9 cellular contexts compared by ENCODE assay signal in genomic region chr17:42660692-42661345, GRCh38. TPM values are rescaled to one million over a fixed set of nuclear protein-coding genes. Genes with fewer than 3 reads are reported as not detected.
DNase-seq lines count a peak whose midpoint lies in the region; ATAC-seq and TF ChIP-seq lines count a peak whose summit lies in the region.
"Had no signal": no experiment of that assay in that cellular context is flagged by ENCODE, and none has a peak within 500 bp of the region (broad histone marks: within the 10 kb centered on the region; RNA-seq: fewer than 3 reads in every experiment).

No MANE protein-coding gene starts in this region.

- H3K4me3 ChIP-seq in fibroblast of mammary gland (ENCODE audit: control insufficient read depth, low read depth, low read length) (peak overlapping the region; percentile 29), skeletal muscle satellite cell (ENCODE audit: low read length) (peak overlapping the region; percentile 60), brain microvascular endothelial cell (ENCODE audit: low read depth, low read length) (no peak overlapping the region)

- H3K27me3 ChIP-seq in skeletal muscle satellite cell (ENCODE audit: control insufficient read depth, insufficient read depth, low read length) = no peaks in the 10 kb centered on the region
- H3K27me3 ChIP-seq in brain microvascular endothelial cell (replicated peaks) = no peaks in the 10 kb centered on the region

- peaks cover 19% of the 10 kb centered on the region for H3K4me1 ChIP-seq in skeletal muscle satellite cell (ENCODE audit: control insufficient read depth, insufficient read depth, low read length)

- ATAC-seq in left lobe of liver = no peak

- DNase-seq in GM04504 (ENCODE audit: low read depth) = peak; percentile 71
- DNase-seq in RPMI7951 (ENCODE audit: low read depth) = peak; percentile 82
- peak; percentile 89 for DNase-seq in fibroblast of mammary gland (ENCODE audit: low read depth)
- no peak for DNase-seq in brain microvascular endothelial cell
- no peak for DNase-seq in left lobe of liver (ENCODE audit: low spot score)
- no peak for DNase-seq in SIG-M5 treated with dmso at 0.1 percent for 504 hours (lab: John Stamatoyannopoulos, UW; ENCODE audit: unreplicated experiment)
- no peak for DNase-seq in mesenteric fat pad (ENCODE audit: low spot score)
- DNase-seq: Kasumi-1 had no signal

- in situ Hi-C loops in brain microvascular endothelial cell (cut with HindIII; ENCODE audit: low pct_ligation_motif_present, low sequenced_read_pairs) = loop anchor here (10.0 kb wide), 1 partner anchor 56 kb away; the partner anchor contains the start of genes RETREG3 and TUBG1

- no peaks in the 10 kb centered on the region for H3K9me3 ChIP-seq in skeletal muscle satellite cell (replicated peaks; ENCODE audit: low read length)

- H3K4me2 ChIP-seq in skeletal muscle satellite cell (ENCODE audit: low read length) = peak overlapping the region; percentile 77

- TF ChIP-seq CTCF in fibroblast of mammary gland (conservative IDR thresholded peaks at IDR 0.05; ENCODE audit: control insufficient read depth, insufficient read depth, low read depth, low read length) = no peak
- no peak for TF ChIP-seq CTCF in brain microvascular endothelial cell (IDR thresholded peaks at IDR 0.05; ENCODE audit: low read depth, low read length, missing control alignments)

- H3K27ac ChIP-seq in brain microvascular endothelial cell = no peak overlapping the region

- H3K9ac ChIP-seq in skeletal muscle satellite cell (ENCODE audit: low read depth, low read length) = peak overlapping the region; percentile 30

- H3K36me3 ChIP-seq in skeletal muscle satellite cell (ENCODE audit: insufficient read depth, low read length) (peaks cover 27% of the 10 kb centered on the region), brain microvascular endothelial cell (replicated peaks) (peaks cover 9% of the 10 kb centered on the region)

RNA-seq across cellular contexts. Expression of gene TUBG2, which starts 1.7 kb away (rescaled TPM):
- 19.9 and 21.6 TPM in 2 replicates for total RNA-seq in RPMI7951 (2014; rRNA removed; shearing (Covaris generic))
- total RNA-seq in skeletal muscle satellite cell (2012; rRNA removed) = 13.3 and 14.4 TPM in 2 replicates
- total RNA-seq in left lobe of liver (7.6 TPM), mesenteric fat pad (17.6 TPM)

RNA-seq across cellular contexts. Expression of gene PLEKHH3, which starts 16.0 kb away (rescaled TPM):
- 9.9 and 12.5 TPM in 2 replicates for total RNA-seq in RPMI7951 (2014; rRNA removed; shearing (Covaris generic))
- 10.9 and 12.9 TPM in 2 replicates for total RNA-seq in skeletal muscle satellite cell (2012; rRNA removed)
- total RNA-seq in left lobe of liver (27.6 TPM), mesenteric fat pad (16.8 TPM)

RNA-seq across cellular contexts. Expression of gene CCR10, which starts 20.8 kb away (rescaled TPM):
- total RNA-seq in RPMI7951 (2014; rRNA removed; shearing (Covaris generic)) = 1.4 and 2.0 TPM in 2 replicates
- total RNA-seq in skeletal muscle satellite cell (2012; rRNA removed) = 5.0 and 5.6 TPM in 2 replicates
- total RNA-seq in left lobe of liver (0.13 TPM), mesenteric fat pad (1.2 TPM)

RNA-seq across cellular contexts. Expression of gene CNTNAP1, which starts 21.5 kb away (rescaled TPM):
- total RNA-seq in RPMI7951 (2014; rRNA removed; shearing (Covaris generic)) = 9.6 and 10.2 TPM in 2 replicates
- total RNA-seq in skeletal muscle satellite cell (2012; rRNA removed) = 20.3 and 20.5 TPM in 2 replicates
- total RNA-seq in left lobe of liver (0.93 TPM), mesenteric fat pad (3.7 TPM)

RNA-seq across cellular contexts. Expression of gene TUBG1, which starts 51.3 kb away (rescaled TPM):
- 128 and 148 TPM in 2 replicates for total RNA-seq in RPMI7951 (2014; rRNA removed; shearing (Covaris generic))
- total RNA-seq in skeletal muscle satellite cell (2012; rRNA removed) = 55.5 and 78.4 TPM in 2 replicates
- total RNA-seq in left lobe of liver (26.5 TPM), mesenteric fat pad (45.2 TPM)

Comparison
In these comparisons a context has a peak if more than half of its experiments do, and no peak if none do; other contexts are left out.
1. DNase-seq: peak in GM04504 (single experiment), RPMI7951 (single experiment) and fibroblast of mammary gland (single experiment); none in brain microvascular endothelial cell (single experiment), left lobe of liver (single experiment), SIG-M5 treated with dmso at 0.1 percent for 504 hours (single experiment) and mesenteric fat pad (single experiment).